Comparison of ENCODE assay signal across 8 cellular contexts in genomic region chr10:91389636-91390512, GRCh38. TPM values are rescaled to one million over a fixed set of nuclear protein-coding genes. Genes with fewer than 3 reads are reported as not detected.
DNase-seq lines count a peak whose midpoint lies in the region; ATAC-seq, FAIRE-seq and TF ChIP-seq lines count a peak whose summit lies in the region.

No MANE protein-coding gene starts in this region.

- H3K36me3 ChIP-seq in brain microvascular endothelial cell (replicated peaks) (no peaks in the 10 kb centered on the region), kidney (ENCODE audit: control insufficient read depth in 1 of 2, insufficient read depth in 2 of 2, low read length in 2 of 2) (no peaks in the 10 kb centered on the region), thyroid gland (no peaks in the 10 kb centered on the region)

- intact Hi-C loops in kidney (cut with DNase I) = no loop called here
- intact Hi-C loops in thyroid gland (cut with DNase I) = loop anchor here (10.0 kb wide), 1 partner anchor 245 kb away; the partner anchor contains the start of gene PPP1R3C
- intact Hi-C loops in posterior cingulate gyrus (cut with DNase I) = no loop called here

- no peaks in the 10 kb centered on the region for H3K27me3 ChIP-seq in brain microvascular endothelial cell (replicated peaks)
- H3K27me3 ChIP-seq in thyroid gland = no peaks in the 10 kb centered on the region

- TF ChIP-seq POLR2A in thyroid gland (IDR thresholded peaks at IDR 0.05) = no peak

- DNase-seq in Daoy (ENCODE audit: low read depth) (peak; percentile 37), NCI-H526 (lab: John Stamatoyannopoulos, UW) (peak; percentile 12 to 72), brain microvascular endothelial cell (peak; percentile 38), kidney (no peak), thyroid gland (no peak), posterior cingulate gyrus (no peak)

- H3K27ac ChIP-seq in brain microvascular endothelial cell (no peak overlapping the region), kidney (ENCODE audit: low read depth in 2 of 2, low read length in 2 of 2) (no peak overlapping the region), thyroid gland (no peak overlapping the region)

- TF ChIP-seq CTCF in brain microvascular endothelial cell (IDR thresholded peaks at IDR 0.05; ENCODE audit: low read depth, low read length, missing control alignments) (no peak), kidney (IDR thresholded peaks at IDR 0.05; ENCODE audit: borderline replicate concordance, extremely low read depth, insufficient read depth) (peak; percentile 56), thyroid gland (IDR thresholded peaks at IDR 0.05) (peak; percentile 31 to 71 (median 66))

- H3K4me3 ChIP-seq in brain microvascular endothelial cell (ENCODE audit: low read depth, low read length) = no peak overlapping the region
- H3K4me3 ChIP-seq in kidney (ENCODE audit: low read length in 2 of 2) = peak overlapping the region in 1 of 2 donors; percentile 10
- H3K4me3 ChIP-seq in thyroid gland (replicated peaks in 1 of 3) = no peak overlapping the region

- peak; percentile 97 for ATAC-seq in GM19438 (IDR thresholded peaks at IDR 0.05; ENCODE audit: low read depth, unreplicated experiment)
- peak; percentile 98 for ATAC-seq in HG03354 (IDR thresholded peaks at IDR 0.05; ENCODE audit: poor library complexity, severe bottlenecking, unreplicated experiment)

- in situ Hi-C loops in brain microvascular endothelial cell (cut with HindIII; ENCODE audit: low pct_ligation_motif_present, low sequenced_read_pairs) = no loop called here

- FAIRE-seq in kidney (lab: Jason Lieb, UNC) = peak; percentile 96

- no peaks in the 10 kb centered on the region for H3K4me1 ChIP-seq in kidney (ENCODE audit: control insufficient read depth in 1 of 2, insufficient read depth in 1 of 2, low read depth in 1 of 2, low read length in 2 of 2)
- H3K4me1 ChIP-seq in thyroid gland = no peaks in the 10 kb centered on the region

- WGBS in thyroid gland, 2 donors = 23% methylated on average over 8 of the region's 8 CpGs

- H3K9ac ChIP-seq in kidney (ENCODE audit: low read length in 2 of 2) = no peak overlapping the region

- H3K9me3 ChIP-seq in kidney (ENCODE audit: control insufficient read depth in 1 of 2, low read length in 2 of 2) (no peaks in the 10 kb centered on the region), thyroid gland (no peaks in the 10 kb centered on the region)

RNA-seq across cellular contexts. Expression of gene HECTD2, which starts 20.3 kb away (rescaled TPM):
- 5.9 and 6.0 TPM in 2 replicates for total RNA-seq in Daoy (2014; rRNA removed; shearing (Covaris generic))
- total RNA-seq in kidney = 12.2 TPM
- polyA plus RNA-seq in kidney (ENCODE audit: insufficient read depth, low read depth, low replicate concordance) = 4.5 TPM
- total RNA-seq in thyroid gland = 10 to 100 TPM; 16.0 to 25.2 (median 20.6) TPM

Comparison
In these comparisons a context has a peak if more than half of its experiments do, and no peak if none do; other contexts are left out.
1. DNase-seq: peak in Daoy (single experiment), NCI-H526 (2 of 2) and brain microvascular endothelial cell (single experiment); none in kidney (single experiment), thyroid gland (0 of 2) and posterior cingulate gyrus (0 of 10).